Comparison of ENCODE assay signal across 26 cellular contexts in genomic region chr5:117692606-117693005, GRCh38.
"Had no signal": no experiment of that assay in that cellular context is flagged by ENCODE, and none has a peak within 500 bp of the region (broad histone marks: within the 10 kb centered on the region; RNA-seq: fewer than 3 reads in every experiment).

No MANE protein-coding gene starts in this region.

- ATAC-seq: stimulated activated effector memory CD8-positive, alpha-beta T cell treated with anti-CD3 and anti-CD28 coated beads, Interleukin-12 subunit alpha, Interleukin-12 subunit beta, amount 100 ng/mL, for 72 hours; stimulated activated memory B cell treated with anti-CD40 and anti-IgM and Interleukin-4, amounts not matched to agents 10 μg/mL and 1 μg/mL and 100 μg/mL, for 72 hours; stimulated activated naive B cell treated with anti-CD40 and anti-IgM and Interleukin-4, amounts not matched to agents 10 μg/mL and 1 μg/mL and 100 μg/mL, for 72 hours; stimulated activated naive CD8-positive, alpha-beta T cell treated with anti-CD3 and anti-CD28 coated beads, Interleukin-15, amount 100 ng/mL, for 72 hours; stimulated activated naive CD8-positive, alpha-beta T cell treated with anti-CD3 and anti-CD28 coated beads, Interleukin-15, Interleukin-2, amounts not matched to agents 100 U/mL and 50 U/mL, for 24 hours; upper lobe of right lung had no signal

- H3K4me3 ChIP-seq: stomach, suprapubic skin, testis, thoracic aorta, thyroid gland, tibial artery, tibial nerve, transverse colon, upper lobe of left lung, upper lobe of right lung, uterus, vagina had no signal

- H3K36me3 ChIP-seq: stomach, suprapubic skin, thoracic aorta, thyroid gland, tibial artery, tibial nerve, transverse colon, upper lobe of left lung, upper lobe of right lung, uterus, vagina had no signal

- H3K9me3 ChIP-seq: stomach, suprapubic skin, testis, thoracic aorta, thyroid gland, tibial artery, tibial nerve, transverse colon, upper lobe of left lung, upper lobe of right lung, uterus, vagina had no signal

- DNase-seq: stimulated activated CD4-positive, alpha-beta T cell treated with anti-CD3 and anti-CD28 coated beads, Interleukin-2, amount 100 ng/mL, for 48 hours; stimulated activated CD4-positive, alpha-beta T cell treated with anti-CD3 and anti-CD28 coated beads, Interleukin-4, amount 100 ng/mL, for 1 hour; stimulated activated CD4-positive, alpha-beta T cell treated with anti-CD3 and anti-CD28 coated beads, Interleukin-4, amount 100 ng/mL, for 24 hours; stimulated activated CD4-positive, alpha-beta T cell treated with anti-CD3 and anti-CD28 coated beads, Interleukin-4, amount 100 ng/mL, for 4 hours; stimulated activated CD8-positive, alpha-beta memory T cell treated with anti-CD3 and anti-CD28 coated beads, Interleukin-4, amount 100 ng/mL, for 48 hours; stimulated activated naive B cell treated with anti-CD40 and anti-IgM and Interleukin-4, amounts not matched to agents 10 μg/mL and 1 μg/mL and 100 μg/mL, for 72 hours; stimulated activated naive CD4-positive, alpha-beta T cell; stimulated activated naive CD4-positive, alpha-beta T cell treated with Interleukin-2 at 50 U/mL for 16 hours; stimulated activated naive CD8-positive, alpha-beta T cell treated with anti-CD3 and anti-CD28 coated beads, Interleukin-15, amount 100 ng/mL, for 72 hours; stimulated activated naive CD8-positive, alpha-beta T cell treated with anti-CD3 and anti-CD28 coated beads, Interleukin-15, Interleukin-2, amounts not matched to agents 100 U/mL and 50 U/mL, for 24 hours; stomach; substantia nigra; testis; thyroid gland; tibial artery; transverse colon; trophoblast cell; upper lobe of left lung; upper lobe of right lung; uterus had no signal

- H3K27me3 ChIP-seq: stomach, suprapubic skin, testis, thyroid gland, tibial artery, tibial nerve, transverse colon, upper lobe of left lung, upper lobe of right lung, uterus, vagina had no signal

- H3K27ac ChIP-seq: stomach, suprapubic skin, testis, thoracic aorta, thyroid gland, tibial artery, tibial nerve, transverse colon, upper lobe of left lung, upper lobe of right lung, uterus, vagina had no signal

- H3K4me1 ChIP-seq: stomach, suprapubic skin, testis, thyroid gland, tibial artery, tibial nerve, transverse colon, upper lobe of left lung, upper lobe of right lung, uterus, vagina had no signal
